Comparison of ENCODE assay signal across 14 cellular contexts in the genomic region with DNA sequence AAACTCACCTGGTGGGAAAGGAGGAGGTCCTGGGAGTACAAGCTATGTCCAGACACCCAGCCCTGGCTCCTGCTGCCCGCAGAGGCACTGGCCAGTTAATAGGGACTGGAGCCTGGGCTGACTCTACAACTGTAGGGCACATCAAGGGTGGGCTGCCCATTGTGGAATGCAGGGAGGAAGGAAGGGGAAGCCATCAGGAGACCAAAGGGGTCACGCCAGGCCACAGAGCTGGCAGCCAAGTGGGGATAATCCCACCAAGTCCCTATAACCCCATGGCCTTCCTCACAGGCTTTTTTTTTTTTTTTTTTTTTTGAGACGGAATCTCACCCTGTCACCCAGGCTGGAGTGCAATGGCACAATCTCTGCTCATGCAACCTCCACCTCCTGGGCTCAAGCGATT. TPM values are rescaled to one million over a fixed set of nuclear protein-coding genes. Genes with fewer than 3 reads are reported as not detected.
DNase-seq lines count a peak whose midpoint lies in the region; TF ChIP-seq lines count a peak whose summit lies in the region.
"Had no signal": no experiment of that assay in that cellular context is flagged by ENCODE, and none has a peak within 500 bp of the region (broad histone marks: within the 10 kb centered on the region; RNA-seq: fewer than 3 reads in every experiment).

No MANE protein-coding gene starts in this region.

- no peak overlapping the region for H3K4me3 ChIP-seq in WERI-Rb-1 (ENCODE audit: low read depth, low read length)
- H3K4me3 ChIP-seq: BLaER1, GM23248 had no signal

- DNase-seq in NCI-H82 (lab: John Stamatoyannopoulos, UW) (peak; percentile 61), NCI-H82 treated with DMSO at 0.1 percent for 48 hours (lab: John Stamatoyannopoulos, UW; ENCODE audit: unreplicated experiment) (no peak), WERI-Rb-1 (peak; percentile 31), substantia nigra (lab: John Stamatoyannopoulos, UW) (no peak), SK-N-DZ (ENCODE audit: low spot score) (no peak)
- no peak for DNase-seq in stimulated activated naive CD4-positive, alpha-beta T cell (lab: John Stamatoyannopoulos, UW)
- no peak for DNase-seq in activated CD4-positive, alpha-beta T cell treated with anti-CD3 and anti-CD28 coated beads for 48 hours
- DNase-seq: Caco-2; CD8-positive, alpha-beta memory T cell; GF-D8; GM23248 had no signal

- no peaks in the 10 kb centered on the region for H3K27me3 ChIP-seq in WERI-Rb-1 (ENCODE audit: insufficient read depth, low read depth, severe bottlenecking)
- H3K27me3 ChIP-seq: BLaER1 had no signal

- no peaks in the 10 kb centered on the region for H3K9me3 ChIP-seq in WERI-Rb-1 (ENCODE audit: severe bottlenecking)
- H3K9me3 ChIP-seq: BLaER1, Caco-2 had no signal

- H3K27ac ChIP-seq in WERI-Rb-1 = no peak overlapping the region
- H3K27ac ChIP-seq in cingulate gyrus (ENCODE audit: low read depth, low read length) = peak overlapping the region; percentile 72
- peak overlapping the region; percentile 81 for H3K27ac ChIP-seq in substantia nigra (ENCODE audit: low read depth, low read length, poor library complexity, severe bottlenecking)
- H3K27ac ChIP-seq: 22Rv1, BLaER1, GM23248 had no signal

- H3K36me3 ChIP-seq in WERI-Rb-1 = no peaks in the 10 kb centered on the region

- TF ChIP-seq CTCF in WERI-Rb-1 (IDR thresholded peaks at IDR 0.05; ENCODE audit: low read depth, low read length) = no peak

RNA-seq across cellular contexts. Expression of a gene that starts 14.7 kb away (rescaled TPM):
- polyA plus RNA-seq in SK-N-DZ (2014; cell fraction: cytosol; rRNA removed) = 4.8 and 7.3 TPM in 2 replicates
- 3.3 and 5.8 TPM in 2 replicates for polyA plus RNA-seq in SK-N-DZ (2014; cell fraction: nucleus; rRNA removed)

RNA-seq across cellular contexts. Expression of a gene that starts 14.9 kb away (rescaled TPM):
- not detected in 2 replicates for polyA plus RNA-seq in SK-N-DZ (2014; cell fraction: cytosol; rRNA removed)
- polyA plus RNA-seq in SK-N-DZ (2014; cell fraction: nucleus; rRNA removed) = 3.8 and 9.8 TPM in 2 replicates

Comparison
In these comparisons a context has a peak if more than half of its experiments do, and no peak if none do; other contexts are left out.
1. DNase-seq: peak in NCI-H82 (single experiment) and WERI-Rb-1 (single experiment); none in NCI-H82 treated with DMSO at 0.1 percent for 48 hours (single experiment), substantia nigra (0 of 49), stimulated activated naive CD4-positive, alpha-beta T cell (0 of 6), activated CD4-positive, alpha-beta T cell treated with anti-CD3 and anti-CD28 coated beads for 48 hours (single experiment) and SK-N-DZ (single experiment).